Comparison of ENCODE assay signal across 7 cellular contexts in the genomic region with DNA sequence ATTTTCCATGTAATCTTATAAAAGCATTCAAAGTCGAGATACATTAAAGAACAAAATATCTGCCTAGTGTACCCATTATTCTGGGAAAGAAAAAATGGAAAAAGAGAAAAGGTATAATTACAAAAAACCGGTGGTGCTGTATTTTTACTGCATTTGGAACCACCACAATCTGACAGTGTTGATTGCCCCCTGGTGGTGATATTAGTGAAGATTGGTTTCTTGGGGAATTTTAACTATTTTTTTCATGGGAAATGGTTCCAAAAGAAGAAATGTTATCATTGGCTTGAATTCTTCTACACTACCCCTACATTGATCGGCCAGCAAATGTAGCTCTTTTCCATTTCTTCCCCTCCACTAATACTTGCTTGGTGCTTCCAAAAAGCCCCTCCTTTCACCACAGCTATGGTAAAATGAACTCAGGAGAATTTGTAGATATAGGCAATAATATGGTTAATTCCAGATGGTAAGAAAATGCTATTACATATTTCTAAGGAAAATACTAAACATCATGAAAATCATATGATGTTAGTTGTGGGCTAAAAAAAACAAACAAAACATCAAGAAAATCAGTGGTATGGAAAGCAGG. TPM values are rescaled to one million over a fixed set of nuclear protein-coding genes. Genes with fewer than 3 reads are reported as not detected.
DNase-seq lines count a peak whose midpoint lies in the region; ATAC-seq, FAIRE-seq and TF ChIP-seq lines count a peak whose summit lies in the region.

No MANE protein-coding gene starts in this region.

- H3K18ac ChIP-seq in H9 (ENCODE audit: insufficient read length, low read depth, low read length), result no peak overlapping the region

- H2AFZ ChIP-seq in H9 (ENCODE audit: low read length) (no peak overlapping the region), parathyroid adenoma (no peak overlapping the region)

- H3K79me1 ChIP-seq in H9 (ENCODE audit: insufficient read depth, low read depth, low read length, poor library complexity, severe bottlenecking), result no peaks in the 10 kb centered on the region

- H3T11ph ChIP-seq in H9 (ENCODE audit: low read length), result no peak overlapping the region

- H3K27me3 ChIP-seq in H9 (ENCODE audit: insufficient read depth, low read length) (no peaks in the 10 kb centered on the region), parathyroid adenoma (ENCODE audit: control insufficient read depth, insufficient read depth, low read length) (no peaks in the 10 kb centered on the region)

- H4K20me1 ChIP-seq in H9 (ENCODE audit: control insufficient read depth, insufficient read depth, insufficient read length), result no peaks in the 10 kb centered on the region

- no peak overlapping the region for H3K23ac ChIP-seq in H9 (ENCODE audit: insufficient read length, low read depth, low read length)

- H3K27ac Mint-ChIP-seq in H9, result no peak overlapping the region

- H4K5ac ChIP-seq in H9 (ENCODE audit: insufficient read length, low read depth, low read length), result no peak overlapping the region

- no peaks in the 10 kb centered on the region for H3K4me1 ChIP-seq in H9 (ENCODE audit: insufficient read depth, low read length)
- H3K4me1 ChIP-seq in parathyroid adenoma, result no peaks in the 10 kb centered on the region

- H3K9me3 Mint-ChIP-seq in H9, result no peaks in the 10 kb centered on the region

- no peaks in the 10 kb centered on the region for H3K23me2 ChIP-seq in H9 (ENCODE audit: insufficient read length, low read depth, low read length, poor library complexity, severe bottlenecking)

- H2BK120ac ChIP-seq in H9 (ENCODE audit: low read depth, low read length, poor library complexity, severe bottlenecking), result no peak overlapping the region

- DNase-seq in D721Med (ENCODE audit: insufficient read length, low spot score) (no peak), H9 (no peak), RPMI7951 (ENCODE audit: low read depth) (peak; percentile 40), erythroblast (lab: John Stamatoyannopoulos, UW) (peak; percentile 30 to 65), sciatic nerve (ENCODE audit: low spot score) (no peak)

- no peak overlapping the region for H3K56ac ChIP-seq in H9 (ENCODE audit: insufficient read length, low read depth, low read length)

- H3K4me3 Mint-ChIP-seq in H9, result no peak overlapping the region

- no peak overlapping the region for H2AK5ac ChIP-seq in H9 (ENCODE audit: insufficient read length, low read length)

- H4K8ac ChIP-seq in H9 (replicated peaks; ENCODE audit: insufficient read length, low read depth, low read length), result no peak overlapping the region

- ATAC-seq in HG03159 (IDR thresholded peaks at IDR 0.05; ENCODE audit: unreplicated experiment), result no peak
- no peak for ATAC-seq in sciatic nerve

- FAIRE-seq in D721Med (lab: Jason Lieb, UNC), result peak; percentile 66

- peak; percentile 70 for TF ChIP-seq CTCF in D721Med (IDR thresholded peaks at IDR 0.05; ENCODE audit: insufficient read depth, missing control alignments)
- peak; percentile 82 for TF ChIP-seq CTCF in H9 (conservative IDR thresholded peaks at IDR 0.05)
- TF ChIP-seq CTCF in parathyroid adenoma (IDR thresholded peaks at IDR 0.05), result peak; percentile 60

- no peak overlapping the region for H2BK12ac ChIP-seq in H9 (ENCODE audit: insufficient read length, low read depth, low read length)

- H3K79me2 ChIP-seq in H9 (ENCODE audit: insufficient read depth, low read length), result no peaks in the 10 kb centered on the region
- H3K79me2 ChIP-seq in parathyroid adenoma, result no peaks in the 10 kb centered on the region

- H2BK15ac ChIP-seq in H9 (ENCODE audit: low read depth, low read length), result no peak overlapping the region

- H3K4ac ChIP-seq in H9 (ENCODE audit: low read depth, low read length), result no peak overlapping the region

- TF ChIP-seq POLR2A in erythroblast (IDR thresholded peaks at IDR 0.05; ENCODE audit: low read length), result no peak

- no peaks in the 10 kb centered on the region for H3K36me3 Mint-ChIP-seq in H9 (ENCODE audit: insufficient read depth in 1 of 3, low read depth in 3 of 3)

- no peak overlapping the region for H2BK5ac ChIP-seq in H9 (ENCODE audit: insufficient read length, low read length)

- no peak overlapping the region for H2BK20ac ChIP-seq in H9 (ENCODE audit: low read depth, low read length, poor library complexity, severe bottlenecking)

- no peaks in the 10 kb centered on the region for H3K36me3 ChIP-seq in parathyroid adenoma (ENCODE audit: control insufficient read depth, insufficient read depth, low read length)

- no peak overlapping the region for H3K27ac ChIP-seq in H9 (ENCODE audit: insufficient read length, low read depth, low read length)
- no peak overlapping the region for H3K27ac ChIP-seq in parathyroid adenoma

- H3K9me3 ChIP-seq in H9 (ENCODE audit: control insufficient read depth, low read depth, low read length) (no peaks in the 10 kb centered on the region), parathyroid adenoma (ENCODE audit: control insufficient read depth, low read length) (no peaks in the 10 kb centered on the region)

- WGBS in H9 (ENCODE audit: extremely low coverage, insufficient read length, low lambda C conversion rate), result no CpG with 5 or more reads among the region's 3 CpGs

- no peak overlapping the region for H3K9ac ChIP-seq in H9 (ENCODE audit: extremely low read depth, insufficient read length, low read length)
- no peak overlapping the region for H3K9ac ChIP-seq in parathyroid adenoma

- peaks cover 0 to 2% of the 10 kb centered on the region in 2 experiments; a peak in 1 of 4 replicates for H3K4me1 Mint-ChIP-seq in H9

- H3K27me3 Mint-ChIP-seq in H9 (ENCODE audit: low read depth), result no peaks in the 10 kb centered on the region

- H3K4me3 ChIP-seq in parathyroid adenoma (ENCODE audit: low read depth, low read length), result no peak overlapping the region

- no peak overlapping the region for H4K91ac ChIP-seq in H9 (ENCODE audit: insufficient read length, low read depth, low read length)

- no peak overlapping the region for H3K14ac ChIP-seq in H9 (ENCODE audit: insufficient read depth, low read length)

- intact Hi-C loops in sciatic nerve (cut with DNase I), result no loop called here

- H3K4me2 ChIP-seq in H9 (ENCODE audit: insufficient read depth, insufficient read length, low read length), result no peak overlapping the region
- H3K4me2 ChIP-seq in parathyroid adenoma (ENCODE audit: low read length), result no peak overlapping the region

RNA-seq across cellular contexts. Expression of gene COX18, which starts 50.0 kb away (rescaled TPM):
- total RNA-seq in H9 (2021) (19.9 and 20.5 TPM in 2 replicates), sciatic nerve (12.5 TPM)
- total RNA-seq in RPMI7951 (2014; rRNA removed; shearing (Covaris generic)), result 17.5 and 23.8 TPM in 2 replicates

Comparison
In these comparisons a context has a peak if more than half of its experiments do, and no peak if none do; other contexts are left out.
1. DNase-seq: peak in RPMI7951 (single experiment) and erythroblast (2 of 2); none in D721Med (single experiment), H9 (single experiment) and sciatic nerve (single experiment).
2. Peak in every context shown above with its lines, with median percentiles within 50 percentile points of each other: CTCF ChIP-seq.